ENCODE assay signal across 8 cellular contexts in genomic region chrX:40169193-40170086, GRCh38.
DNase-seq lines count a peak whose midpoint lies in the region; ATAC-seq, FAIRE-seq and TF ChIP-seq lines count a peak whose summit lies in the region.

No MANE protein-coding gene starts in this region.

- peaks cover 64% of the 10 kb centered on the region for H3K27me3 ChIP-seq in mammary epithelial cell (ENCODE audit: insufficient read depth, low read length)

- peak overlapping the region; percentile 82 for H3K4me3 Mint-ChIP-seq in neural crest cell

- no peak for TF ChIP-seq POLR2A in GM12891 (IDR thresholded peaks at IDR 0.05; ENCODE audit: low read depth, low read length)

- FAIRE-seq in GM12891 (lab: Jason Lieb, UNC), result no peak

- no peak overlapping the region for H2AFZ ChIP-seq in mammary epithelial cell (ENCODE audit: low read depth, low read length)

- no peaks in the 10 kb centered on the region for H3K4me1 ChIP-seq in urinary bladder (ENCODE audit: insufficient read depth)
- peaks cover 9% of the 10 kb centered on the region for H3K4me1 ChIP-seq in mammary epithelial cell (ENCODE audit: insufficient read depth, low read length)

- H3K36me3 Mint-ChIP-seq in neural crest cell (ENCODE audit: low read depth), result peaks cover 2% of the 10 kb centered on the region

- H3K27ac ChIP-seq in urinary bladder (ENCODE audit: low read depth) (peak overlapping the region; percentile 27), mammary epithelial cell (ENCODE audit: insufficient read depth, low read depth, low read length) (no peak overlapping the region)

- no TSS peak for BruUV-seq in mammary epithelial cell (replicated peaks; lab: Mats Ljungman, UMichigan)

- H3K4me2 ChIP-seq in mammary epithelial cell (ENCODE audit: insufficient read depth, low read depth, low read length), result no peak overlapping the region

- no peaks in the 10 kb centered on the region for H3K9me3 Mint-ChIP-seq in neural crest cell

- H3K9ac ChIP-seq in mammary epithelial cell (ENCODE audit: insufficient read depth, low read length), result no peak overlapping the region

- peak; percentile 47 for ATAC-seq in HG02970 (IDR thresholded peaks at IDR 0.05; ENCODE audit: low FRiP score, unreplicated experiment)

- no peaks in the 10 kb centered on the region for H3K36me3 ChIP-seq in urinary bladder (ENCODE audit: insufficient read depth)
- no peaks in the 10 kb centered on the region for H3K36me3 ChIP-seq in mammary epithelial cell (ENCODE audit: insufficient read depth, low read length)

- 53% methylated on average over 44 of the region's 44 CpGs for WGBS in urinary bladder
- WGBS in mammary epithelial cell (ENCODE audit: low coverage, missing lambda C conversion rate), result 57% methylated on average over 29 of the region's 44 CpGs

- H3K4me3 ChIP-seq in urinary bladder (ENCODE audit: low read depth, low read length) (no peak overlapping the region), mammary epithelial cell (replicated peaks in 1 of 3; ENCODE audit: insufficient read depth in 1 of 3, low read depth in 2 of 3, low read length in 3 of 3) (no peak overlapping the region)

- dilution Hi-C loops in mammary epithelial cell (cut with HindIII; ENCODE audit: low sequenced_read_pairs), result no loop called here

- CTCF ChIA-PET in mammary epithelial cell (lab: Charles Lee; ENCODE audit: low non-redundant PET), result no interaction called here

- intact Hi-C loops in mammary epithelial cell (cut with micrococcal nuclease), result loop anchor here (10.0 kb wide), 1 partner anchor 95 kb away; no protein-coding TSS in a partner anchor

- in situ Hi-C loops in mammary epithelial cell (cut with MboI; ENCODE audit: low sequenced_read_pairs in 2 of 2), result loop anchor here in 1 of 2 donors (25.0 kb wide), 1 partner anchor 357 kb away; no protein-coding TSS in a partner anchor

- no peaks in the 10 kb centered on the region for H3K79me2 ChIP-seq in mammary epithelial cell (ENCODE audit: insufficient read depth, low read length)

- peak; percentile 65 for TF ChIP-seq CTCF in neural crest cell (conservative IDR thresholded peaks at IDR 0.05)
- peak in 1 of 2 donors; percentile 7 for TF ChIP-seq CTCF in mammary epithelial cell (conservative IDR thresholded peaks at IDR 0.05 in 1 of 2, IDR thresholded peaks at IDR 0.05 in 1 of 2; ENCODE audit: extremely low read depth in 1 of 2, insufficient read depth in 1 of 2, low read depth in 1 of 2, low read length in 2 of 2)

- H3K9me3 ChIP-seq in mammary epithelial cell (replicated peaks; ENCODE audit: insufficient read depth, low read length), result no peaks in the 10 kb centered on the region

- DNase-seq in GM12891 (ENCODE audit: insufficient read length, low spot score) (no peak), NCI-H510A (lab: John Stamatoyannopoulos, UW) (peak; percentile 51), neural crest cell (ENCODE audit: low read depth, low spot score) (peak; percentile 62), mammary epithelial cell (no peak)
- peak; percentile 85 for DNase-seq in activated CD4-positive, alpha-beta T cell treated with anti-CD3 and anti-CD28 coated beads for 48 hours
- DNase-seq in effector CD4-positive, alpha-beta T cell, result peak; percentile 67

- H3K27me3 Mint-ChIP-seq in neural crest cell (ENCODE audit: low read depth), result peaks cover 71% of the 10 kb centered on the region

- peak overlapping the region; percentile 19 for H3K27ac Mint-ChIP-seq in neural crest cell (ENCODE audit: unreplicated experiment)

- H4K20me1 ChIP-seq in mammary epithelial cell (ENCODE audit: insufficient read depth, low read length), result no peaks in the 10 kb centered on the region

- H3K4me1 Mint-ChIP-seq in neural crest cell, result peaks cover 74% of the 10 kb centered on the region

TF ChIP-seq in GM12891, 5 proteins besides CTCF, POLR2A, EP300 and RAD21:
- TF ChIP-seq POU2F2 (IDR thresholded peaks at IDR 0.05; ENCODE audit: low read depth, low read length) (no peak), PAX5 (IDR thresholded peaks at IDR 0.05; ENCODE audit: insufficient read depth, low read length, severe bottlenecking) (peak; percentile 96)

Comparison
In these comparisons a context has a peak if more than half of its experiments do, and no peak if none do; other contexts are left out.
1. DNase-seq: peak in NCI-H510A (single experiment), activated CD4-positive, alpha-beta T cell treated with anti-CD3 and anti-CD28 coated beads for 48 hours (single experiment), effector CD4-positive, alpha-beta T cell (single experiment) and neural crest cell (single experiment); none in GM12891 (single experiment) and mammary epithelial cell (single experiment).